Comparison of ENCODE assay signal across 23 cellular contexts in the genomic region with DNA sequence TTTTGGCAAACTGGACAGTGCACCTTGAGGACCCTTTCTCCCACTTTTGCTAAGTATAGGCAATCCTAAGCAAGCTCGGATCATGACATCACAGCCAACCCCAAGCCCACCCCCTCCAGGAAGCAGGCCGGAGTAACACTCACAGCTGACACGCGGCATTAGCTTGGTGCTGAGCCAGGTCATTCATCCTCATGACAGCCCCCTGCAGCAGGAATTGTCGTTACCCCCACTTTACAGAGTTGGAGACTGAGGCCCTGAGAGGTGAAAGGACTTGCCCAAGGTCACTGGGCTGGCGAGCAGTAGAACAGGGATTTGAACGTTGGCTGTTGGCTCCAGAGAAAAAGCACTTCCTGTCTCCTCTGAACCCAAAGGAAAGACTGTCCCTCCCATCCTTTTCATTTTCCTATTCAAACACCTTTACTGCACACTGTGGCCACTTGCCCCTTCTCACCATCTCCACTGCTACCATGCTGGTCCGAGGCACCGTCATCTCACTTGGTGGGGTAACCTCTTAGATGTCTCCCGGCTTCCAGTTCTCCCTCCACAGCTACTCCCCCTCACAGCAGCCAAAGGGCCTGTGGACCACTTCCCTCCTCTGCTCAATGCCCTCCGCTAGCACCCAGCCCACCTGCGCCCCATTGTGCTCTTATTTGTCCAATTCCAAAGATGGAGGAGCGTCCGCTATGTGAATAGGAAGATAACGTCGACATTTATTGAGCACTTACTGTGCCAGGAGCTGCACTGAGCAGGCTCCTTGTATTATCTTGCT.
DNase-seq lines count a peak whose midpoint lies in the region; ATAC-seq and TF ChIP-seq lines count a peak whose summit lies in the region.
"Had no signal": no experiment of that assay in that cellular context is flagged by ENCODE, and none has a peak within 500 bp of the region (broad histone marks: within the 10 kb centered on the region; RNA-seq: fewer than 3 reads in every experiment).

No MANE protein-coding gene starts in this region.

- H3K27me3 Mint-ChIP-seq in T-helper 2 cell treated with Interferon-gamma antibody and Interleukin-4, amounts not matched to agents 5 μg/mL and 100 μg/mL, for 36 hours (ENCODE audit: low read depth), result no peaks in the 10 kb centered on the region
- H3K27me3 Mint-ChIP-seq in activated B cell treated with CpG ODN at 0.5 μM for 24 hours, result no peaks in the 10 kb centered on the region

- no peaks in the 10 kb centered on the region for H3K9me3 ChIP-seq in neutrophil
- H3K9me3 ChIP-seq: body of pancreas, lower lobe of right lung, mucosa of descending colon, suprapubic skin had no signal

- peaks cover 31 to 46% of the 10 kb centered on the region in 2 experiments for H3K4me1 ChIP-seq in neutrophil (ENCODE audit: control insufficient read depth in 1 of 2, insufficient read depth in 1 of 2, low read depth in 1 of 2, low read length in 1 of 2)
- H3K4me1 ChIP-seq: parathyroid adenoma, suprapubic skin had no signal

- H3K27me3 ChIP-seq in neutrophil, result no peaks in the 10 kb centered on the region
- H3K27me3 ChIP-seq: body of pancreas had no signal

- peaks cover 98% of the 10 kb centered on the region for H3K36me3 ChIP-seq in neutrophil

- TF ChIP-seq CTCF in activated B cell treated with CpG ODN at 0.5 μM for 24 hours (IDR thresholded peaks at IDR 0.05) (no peak), neutrophil (IDR thresholded peaks at IDR 0.05) (no peak)

- H3K27ac Mint-ChIP-seq in T-helper 2 cell treated with Interferon-gamma antibody and Interleukin-4, amounts not matched to agents 5 μg/mL and 100 μg/mL, for 36 hours, result peak overlapping the region; percentile 56
- H3K27ac Mint-ChIP-seq in activated B cell treated with CpG ODN at 0.5 μM for 24 hours, result peak overlapping the region; percentile 10
- H3K27ac Mint-ChIP-seq: nephron progenitor cell; T-helper 1 cell treated with Interleukin-12 subunit alpha and Interleukin-12 subunit beta and Interleukin-4 antibody, amounts not matched to agents 30 μg/mL and 1 μg/mL, for 36 hours had no signal

- no peak for DNase-seq in T-helper 2 cell treated with Interferon-gamma antibody and Interleukin-4, amounts not matched to agents 5 μg/mL and 100 μg/mL, for 36 hours (ENCODE audit: low spot score)
- DNase-seq in T-helper 2 cell (no peak), activated B cell treated with CpG ODN at 0.5 μM for 24 hours (no peak), dermis blood vessel endothelial cell (peak; percentile 45), NCI-H146 treated with DMSO at 0.1 percent for 48 hours (lab: John Stamatoyannopoulos, UW; ENCODE audit: unreplicated experiment) (no peak), SKM-1 treated with dmso at 0.1 percent for 144 hours (lab: John Stamatoyannopoulos, UW; ENCODE audit: unreplicated experiment) (no peak), globus pallidus (ENCODE audit: low spot score) (no peak)
- DNase-seq: activated CD4-positive, alpha-beta T cell treated with anti-CD3 and anti-CD28 coated beads for 48 hours; body of pancreas; lower lobe of right lung; mucosa of descending colon; NCI-H1436 treated with DMSO at 0.1 percent for 48 hours; nephron progenitor cell; stimulated activated CD4-positive, alpha-beta T cell treated with anti-CD3 and anti-CD28 coated beads, Interleukin-2, amount 100 ng/mL, for 24 hours had no signal

- no peak overlapping the region for H3K4me3 Mint-ChIP-seq in T-helper 2 cell treated with Interferon-gamma antibody and Interleukin-4, amounts not matched to agents 5 μg/mL and 100 μg/mL, for 36 hours
- H3K4me3 Mint-ChIP-seq in activated B cell treated with CpG ODN at 0.5 μM for 24 hours, result no peak overlapping the region
- H3K4me3 Mint-ChIP-seq: CD14-positive monocyte; nephron progenitor cell; T-helper 1 cell treated with Interleukin-12 subunit alpha and Interleukin-12 subunit beta and Interleukin-4 antibody, amounts not matched to agents 30 μg/mL and 1 μg/mL, for 36 hours had no signal

- peak overlapping the region; percentile 99 for H3K27ac ChIP-seq in neutrophil
- H3K27ac ChIP-seq: 22Rv1, body of pancreas, epithelial cell of prostate, lower lobe of right lung, parathyroid adenoma, SK-N-MC, suprapubic skin had no signal

- H3K4me3 ChIP-seq in neutrophil (ENCODE audit: low read depth in 1 of 2, low read length in 1 of 2), result no peak overlapping the region
- H3K4me3 ChIP-seq: body of pancreas, lower lobe of right lung, mucosa of descending colon, SK-N-MC, smooth muscle cell, suprapubic skin had no signal

- H3K36me3 Mint-ChIP-seq in T-helper 2 cell treated with Interferon-gamma antibody and Interleukin-4, amounts not matched to agents 5 μg/mL and 100 μg/mL, for 36 hours (ENCODE audit: low read depth), result peaks cover 20% of the 10 kb centered on the region
- peaks cover 60% of the 10 kb centered on the region for H3K36me3 Mint-ChIP-seq in activated B cell treated with CpG ODN at 0.5 μM for 24 hours (ENCODE audit: low read depth)

- no peaks in the 10 kb centered on the region for H3K9me3 Mint-ChIP-seq in T-helper 2 cell treated with Interferon-gamma antibody and Interleukin-4, amounts not matched to agents 5 μg/mL and 100 μg/mL, for 36 hours
- no peaks in the 10 kb centered on the region for H3K9me3 Mint-ChIP-seq in activated B cell treated with CpG ODN at 0.5 μM for 24 hours
- H3K9me3 Mint-ChIP-seq: CD14-positive monocyte; nephron progenitor cell; T-helper 1 cell treated with Interleukin-12 subunit alpha and Interleukin-12 subunit beta and Interleukin-4 antibody, amounts not matched to agents 30 μg/mL and 1 μg/mL, for 36 hours had no signal

- intact Hi-C loops in activated B cell treated with CpG ODN at 0.5 μM for 24 hours (cut with micrococcal nuclease), result no loop called here

- CTCF ChIA-PET in activated B cell treated with CpG ODN at 0.5 μM for 24 hours (lab: Charles Lee), result interaction anchor here (0.8 kb wide), 1 partner anchor 48 kb away, joined by 3 read pairs; no protein-coding TSS in a partner anchor

- POLR2A ChIA-PET in activated B cell treated with CpG ODN at 0.5 μM for 24 hours (lab: Charles Lee), result no interaction called here

- H3K4me1 Mint-ChIP-seq in T-helper 2 cell treated with Interferon-gamma antibody and Interleukin-4, amounts not matched to agents 5 μg/mL and 100 μg/mL, for 36 hours (ENCODE audit: low read depth), result peaks cover 24% of the 10 kb centered on the region
- peaks cover 41% of the 10 kb centered on the region for H3K4me1 Mint-ChIP-seq in activated B cell treated with CpG ODN at 0.5 μM for 24 hours

- ATAC-seq in activated B cell treated with CpG ODN at 0.5 μM for 24 hours (ENCODE audit: low read depth), result no peak
- ATAC-seq: body of pancreas, lower lobe of right lung, mucosa of descending colon had no signal
